In the genomic region with DNA sequence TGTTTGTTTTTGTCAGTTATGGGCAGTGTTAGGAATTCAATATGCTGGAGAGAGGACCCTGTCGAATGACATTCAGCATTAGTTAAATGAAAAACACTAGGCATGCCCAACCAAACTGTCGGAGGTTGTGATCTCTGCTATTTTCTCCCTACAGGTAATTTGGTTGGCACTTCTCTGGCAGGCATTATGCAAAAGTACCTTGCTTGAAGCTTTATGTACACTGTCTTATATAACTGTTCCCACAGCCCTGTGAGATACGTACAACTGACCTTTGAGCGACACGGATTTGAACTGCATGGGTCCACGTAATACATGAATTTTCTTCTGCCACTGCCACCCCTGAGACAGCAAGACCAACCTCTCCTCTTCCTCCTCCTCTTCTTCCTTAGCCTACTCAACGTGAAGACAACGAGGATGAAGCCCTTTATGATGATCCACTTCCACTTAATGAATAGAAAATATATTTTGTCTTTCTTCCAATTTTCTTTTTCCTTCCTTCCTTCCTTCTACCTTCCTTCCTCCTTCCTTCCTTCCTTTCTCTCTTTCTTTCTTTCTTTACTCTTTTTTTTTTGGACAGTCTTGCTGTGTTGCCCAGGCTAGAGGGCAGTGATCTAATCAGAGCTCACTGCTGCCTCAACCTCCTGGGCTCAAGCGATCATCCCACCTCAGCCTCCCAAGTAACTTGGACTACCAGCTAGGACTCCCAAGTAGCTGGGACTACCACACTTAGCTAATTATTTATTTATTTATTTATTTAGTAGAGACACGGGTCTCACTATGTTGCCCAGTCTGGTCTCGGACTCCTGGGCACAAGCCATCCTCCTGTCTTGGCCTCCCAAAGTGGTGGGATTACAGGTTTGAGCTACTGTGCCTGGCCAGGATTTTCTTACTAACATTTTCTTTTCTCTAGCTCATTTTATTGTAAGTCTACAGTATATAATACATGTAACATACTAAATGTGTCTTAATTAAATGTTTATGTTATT, we compare ENCODE assay signal across 1 cellular context.
TF ChIP-seq lines count a peak whose summit lies in the region.

No MANE protein-coding gene starts in this region.

TF ChIP-seq in HepG2, 621 proteins besides CTCF, POLR2A, EP300 and RAD21 (continued from another document and continues in another):
- no peak for TF ChIP-seq KIAA2018 (CRISPR knock-in tag; IDR thresholded peaks at IDR 0.05; ENCODE audit: borderline replicate concordance)
- peak; percentile 87 for TF ChIP-seq ERF (CRISPR knock-in tag; IDR thresholded peaks at IDR 0.05)
- TF ChIP-seq ATRX (CRISPR knock-in tag; IDR thresholded peaks at IDR 0.05; ENCODE audit: borderline replicate concordance) = no peak
- no peak for TF ChIP-seq ZNF260 (CRISPR knock-in tag; IDR thresholded peaks at IDR 0.05; ENCODE audit: borderline replicate concordance, low read depth)
- TF ChIP-seq, protein P1, sequence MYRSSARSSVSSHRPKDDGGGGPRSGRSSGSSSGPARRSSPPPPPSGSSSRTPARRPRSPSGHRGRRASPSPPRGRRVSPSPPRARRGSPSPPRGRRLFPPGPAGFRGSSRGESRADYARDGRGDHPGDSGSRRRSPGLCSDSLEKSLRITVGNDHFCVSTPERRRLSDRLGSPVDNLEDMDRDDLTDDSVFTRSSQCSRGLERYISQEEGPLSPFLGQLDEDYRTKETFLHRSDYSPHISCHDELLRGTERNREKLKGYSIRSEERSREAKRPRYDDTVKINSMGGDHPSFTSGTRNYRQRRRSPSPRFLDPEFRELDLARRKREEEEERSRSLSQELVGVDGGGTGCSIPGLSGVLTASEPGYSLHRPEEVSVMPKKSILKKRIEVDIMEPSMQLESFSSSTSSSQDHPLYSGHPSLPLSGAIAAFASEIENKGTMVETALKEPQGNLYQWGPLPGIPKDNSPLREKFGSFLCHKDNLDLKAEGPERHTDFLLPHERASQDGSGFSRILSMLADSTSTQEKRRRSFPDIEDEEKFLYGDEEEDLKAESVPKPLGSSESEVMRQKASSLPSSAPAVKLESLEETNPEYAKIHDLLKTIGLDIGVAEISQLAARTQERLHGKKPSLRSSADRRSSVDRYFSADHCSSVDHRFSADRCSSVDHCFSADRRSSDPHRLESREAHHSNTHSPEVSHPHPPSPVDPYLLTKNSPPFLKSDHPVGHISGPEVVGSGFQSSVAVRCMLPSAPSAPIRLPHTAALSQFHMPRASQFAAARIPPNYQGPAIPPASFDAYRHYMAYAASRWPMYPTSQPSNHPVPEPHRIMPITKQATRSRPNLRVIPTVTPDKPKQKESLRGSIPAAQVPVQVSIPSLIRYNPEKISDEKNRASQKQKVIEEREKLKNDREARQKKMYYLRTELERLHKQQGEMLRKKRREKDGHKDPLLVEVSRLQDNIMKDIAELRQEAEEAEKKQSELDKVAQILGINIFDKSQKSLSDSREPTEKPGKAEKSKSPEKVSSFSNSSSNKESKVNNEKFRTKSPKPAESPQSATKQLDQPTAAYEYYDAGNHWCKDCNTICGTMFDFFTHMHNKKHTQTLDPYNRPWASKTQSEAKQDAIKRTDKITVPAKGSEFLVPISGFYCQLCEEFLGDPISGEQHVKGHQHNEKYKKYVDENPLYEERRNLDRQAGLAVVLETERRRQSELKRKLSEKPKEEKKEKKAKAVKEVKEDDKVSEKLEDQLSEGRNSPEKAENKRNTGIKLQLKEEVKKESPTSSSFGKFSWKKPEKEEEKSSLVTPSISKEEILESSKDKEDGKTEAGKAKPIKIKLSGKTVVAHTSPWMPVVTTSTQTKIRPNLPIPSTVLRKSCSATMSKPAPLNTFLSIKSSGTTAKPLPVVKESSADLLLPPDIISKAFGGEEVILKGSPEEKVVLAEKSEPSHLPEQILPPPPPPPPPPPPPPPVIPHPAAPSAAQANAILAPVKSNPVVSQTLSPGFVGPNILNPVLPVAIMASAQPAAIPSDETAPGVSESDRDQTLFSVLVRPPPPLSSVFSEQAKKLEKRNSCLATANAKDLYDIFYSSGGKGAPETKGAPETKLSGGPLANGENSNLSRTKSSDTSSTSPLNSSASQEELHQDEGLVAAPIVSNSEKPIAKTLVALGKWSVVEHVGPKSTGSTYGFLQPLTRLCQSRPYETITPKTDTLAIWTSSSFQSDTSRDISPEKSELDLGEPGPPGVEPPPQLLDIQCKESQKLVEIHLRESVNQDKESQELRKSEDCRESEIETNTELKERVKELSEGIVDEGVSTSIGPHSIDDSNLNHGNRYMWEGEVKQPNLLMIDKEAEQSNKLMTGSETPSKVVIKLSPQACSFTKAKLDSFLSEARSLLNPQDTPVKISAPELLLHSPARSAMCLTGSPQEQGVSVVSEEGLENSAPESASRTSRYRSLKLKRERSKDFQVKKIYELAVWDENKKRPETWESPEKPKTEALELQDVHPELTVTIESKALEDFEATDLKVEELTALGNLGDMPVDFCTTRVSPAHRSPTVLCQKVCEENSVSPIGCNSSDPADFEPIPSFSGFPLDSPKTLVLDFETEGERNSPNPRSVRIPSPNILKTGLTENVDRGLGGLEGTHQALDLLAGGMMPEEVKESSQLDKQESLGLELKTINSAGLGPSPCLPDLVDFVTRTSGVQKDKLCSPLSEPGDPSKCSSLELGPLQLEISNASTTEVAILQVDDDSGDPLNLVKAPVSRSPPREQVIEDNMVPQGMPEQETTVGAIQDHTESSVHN (CRISPR knock-in tag; IDR thresholded peaks at IDR 0.05) = no peak
- TF ChIP-seq KAT7 (CRISPR knock-in tag; IDR thresholded peaks at IDR 0.05; ENCODE audit: borderline replicate concordance) = no peak
- TF ChIP-seq IRF2 (CRISPR knock-in tag; IDR thresholded peaks at IDR 0.05) = peak; percentile 77
- TF ChIP-seq USF2 (IDR thresholded peaks at IDR 0.05; ENCODE audit: low read depth, low read length) = no peak
- TF ChIP-seq USF2 (CRISPR knock-in tag; IDR thresholded peaks at IDR 0.05; ENCODE audit: borderline replicate concordance) = no peak
- TF ChIP-seq, protein P2, sequence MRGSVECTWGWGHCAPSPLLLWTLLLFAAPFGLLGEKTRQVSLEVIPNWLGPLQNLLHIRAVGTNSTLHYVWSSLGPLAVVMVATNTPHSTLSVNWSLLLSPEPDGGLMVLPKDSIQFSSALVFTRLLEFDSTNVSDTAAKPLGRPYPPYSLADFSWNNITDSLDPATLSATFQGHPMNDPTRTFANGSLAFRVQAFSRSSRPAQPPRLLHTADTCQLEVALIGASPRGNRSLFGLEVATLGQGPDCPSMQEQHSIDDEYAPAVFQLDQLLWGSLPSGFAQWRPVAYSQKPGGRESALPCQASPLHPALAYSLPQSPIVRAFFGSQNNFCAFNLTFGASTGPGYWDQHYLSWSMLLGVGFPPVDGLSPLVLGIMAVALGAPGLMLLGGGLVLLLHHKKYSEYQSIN (CRISPR knock-in tag; IDR thresholded peaks at IDR 0.05; ENCODE audit: borderline replicate concordance) = no peak
- TF ChIP-seq FOXO4 (CRISPR knock-in tag; conservative IDR thresholded peaks at IDR 0.05) = no peak
- peak; percentile 99 for TF ChIP-seq TEF (CRISPR knock-in tag; IDR thresholded peaks at IDR 0.05)
- no peak for TF ChIP-seq ZNF619 (CRISPR knock-in tag; IDR thresholded peaks at IDR 0.05)
- no peak for TF ChIP-seq RBAK (CRISPR knock-in tag; IDR thresholded peaks at IDR 0.05)
- no peak for TF ChIP-seq SSRP1 (CRISPR knock-in tag; IDR thresholded peaks at IDR 0.05)
- no peak for TF ChIP-seq SNAPC2 (CRISPR knock-in tag; IDR thresholded peaks at IDR 0.05)
- no peak for TF ChIP-seq WIZ (CRISPR knock-in tag; IDR thresholded peaks at IDR 0.05)
- no peak for TF ChIP-seq ZUFSP (CRISPR knock-in tag; IDR thresholded peaks at IDR 0.05; ENCODE audit: borderline replicate concordance)
- TF ChIP-seq ZBTB37 (CRISPR knock-in tag; IDR thresholded peaks at IDR 0.05) = 0 out of 2 replicates have a peak, but pooled peaks have one; percentile 31
